12 cellular contexts compared by ENCODE assay signal in the genomic region with DNA sequence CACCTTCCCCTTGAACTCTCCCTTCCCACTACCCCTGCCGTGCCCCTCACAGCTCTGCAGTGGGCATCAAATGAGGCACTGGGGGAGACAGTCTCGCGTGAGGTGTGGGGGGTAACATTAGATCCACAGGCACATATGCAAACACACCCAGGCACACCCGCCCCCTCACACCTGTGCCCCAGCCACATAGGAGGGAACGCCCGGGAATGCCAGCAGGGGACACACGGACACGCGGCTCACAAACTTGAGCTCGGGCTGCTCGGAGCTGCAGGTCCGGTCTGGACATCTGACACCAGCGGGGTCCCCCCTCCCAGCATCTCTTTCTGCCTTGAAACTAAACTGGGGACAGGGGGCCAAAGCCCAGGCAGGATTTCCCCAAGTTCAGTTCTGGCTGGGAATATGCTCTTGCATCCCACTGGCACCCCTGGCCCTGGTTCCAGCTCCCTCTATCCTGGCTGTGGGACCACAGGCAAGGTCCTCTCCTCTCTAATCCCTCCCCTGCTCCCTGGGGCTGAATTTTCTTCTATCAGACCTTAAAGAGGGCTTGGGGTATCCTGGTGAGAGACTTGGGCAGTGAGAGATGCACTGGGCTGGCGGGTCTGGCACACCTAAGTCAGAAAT. TPM values are rescaled to one million over a fixed set of nuclear protein-coding genes. Genes with fewer than 3 reads are reported as not detected.
A peak's percentile ranks its signal among the peaks of the same experiment; 100 is the strongest.
DNase-seq lines count a peak whose midpoint lies in the region; ATAC-seq, FAIRE-seq and TF ChIP-seq lines count a peak whose summit lies in the region.
"Had no signal": no experiment of that assay in that cellular context is flagged by ENCODE, and none has a peak within 500 bp of the region (broad histone marks: within the 10 kb centered on the region; RNA-seq: fewer than 3 reads in every experiment).

No MANE protein-coding gene starts in this region.

- H3K9ac ChIP-seq in mammary epithelial cell (ENCODE audit: insufficient read depth, low read length) (no peak overlapping the region), mucosa of rectum (ENCODE audit: low read depth in 1 of 2, low read length in 2 of 2) (peak overlapping the region in 1 of 2 donors; percentile 53)

- POLR2A ChIA-PET in MCF 10A (lab: Yijun Ruan, JAX) = interaction anchor here (1.6 to 2.1 kb wide), 2 partner anchors 11 to 78 kb away, joined by 4 to 7 read pairs; a partner anchor contains a TSS

- H3K27ac ChIP-seq in mammary epithelial cell (ENCODE audit: insufficient read depth, low read depth, low read length) (no peak overlapping the region), ascending aorta (no peak overlapping the region), mucosa of rectum (ENCODE audit: low read depth in 2 of 2, low read length in 2 of 2) (no peak overlapping the region), thyroid gland (no peak overlapping the region), pancreas (peak overlapping the region in 1 of 4 donors; percentile 39)
- H3K27ac ChIP-seq: gastroesophageal sphincter had no signal

- no peaks in the 10 kb centered on the region for H3K4me1 Mint-ChIP-seq in MCF 10A (ENCODE audit: insufficient read depth, unreplicated experiment)
- peaks cover 9% of the 10 kb centered on the region for H3K4me1 Mint-ChIP-seq in stimulated activated memory B cell treated with anti-CD40 and anti-IgM and Interleukin-4, amounts not matched to agents 10 μg/mL and 1 μg/mL and 100 μg/mL, for 72 hours

- no peak overlapping the region for H3K27ac Mint-ChIP-seq in MCF 10A (ENCODE audit: low read depth, unreplicated experiment)
- H3K27ac Mint-ChIP-seq in stimulated activated memory B cell treated with anti-CD40 and anti-IgM and Interleukin-4, amounts not matched to agents 10 μg/mL and 1 μg/mL and 100 μg/mL, for 72 hours = no peak overlapping the region
- H3K27ac Mint-ChIP-seq: dendritic cell treated with granulocyte-macrophage colony-stimulating factor and Interleukin-4, amounts not matched to agents 40 ng/mL and 50 ng/mL, for 4 days had no signal

- 38% methylated on average over 11 of the region's 14 CpGs for WGBS in mammary epithelial cell (ENCODE audit: low coverage, missing lambda C conversion rate)
- 16 to 42% methylated on average over 3 to 6 of the region's 14 CpGs for WGBS in thyroid gland, 2 donors
- WGBS in pancreas, 2 donors = 45 to 49% methylated on average over 13 to 14 of the region's 14 CpGs

- H4K20me1 ChIP-seq in mammary epithelial cell (ENCODE audit: insufficient read depth, low read length) = no peaks in the 10 kb centered on the region

- no peaks in the 10 kb centered on the region for H3K36me3 Mint-ChIP-seq in MCF 10A (ENCODE audit: insufficient read depth, unreplicated experiment)
- no peaks in the 10 kb centered on the region for H3K36me3 Mint-ChIP-seq in stimulated activated memory B cell treated with anti-CD40 and anti-IgM and Interleukin-4, amounts not matched to agents 10 μg/mL and 1 μg/mL and 100 μg/mL, for 72 hours

- ATAC-seq in pancreas = no peak
- no peak for ATAC-seq in stimulated activated memory B cell treated with anti-CD40 and anti-IgM and Interleukin-4, amounts not matched to agents 10 μg/mL and 1 μg/mL and 100 μg/mL, for 72 hours

- FAIRE-seq in pancreas (lab: Jason Lieb, UNC) (no peak), RCC 7860 (lab: Jason Lieb, UNC) (no peak)

- H3K36me3 ChIP-seq in mammary epithelial cell (ENCODE audit: insufficient read depth, low read length) = no peaks in the 10 kb centered on the region
- no peaks in the 10 kb centered on the region for H3K36me3 ChIP-seq in ascending aorta
- no peaks in the 10 kb centered on the region for H3K36me3 ChIP-seq in mucosa of rectum (ENCODE audit: control insufficient read depth in 2 of 2, insufficient read depth in 2 of 2, low read length in 2 of 2)
- H3K36me3 ChIP-seq in thyroid gland = no peaks in the 10 kb centered on the region
- H3K36me3 ChIP-seq in pancreas = no peaks in the 10 kb centered on the region
- H3K36me3 ChIP-seq: gastroesophageal sphincter had no signal

- H3K4me3 Mint-ChIP-seq in MCF 10A (ENCODE audit: unreplicated experiment) = no peak overlapping the region
- H3K4me3 Mint-ChIP-seq in stimulated activated memory B cell treated with anti-CD40 and anti-IgM and Interleukin-4, amounts not matched to agents 10 μg/mL and 1 μg/mL and 100 μg/mL, for 72 hours = no peak overlapping the region
- H3K4me3 Mint-ChIP-seq: dendritic cell treated with granulocyte-macrophage colony-stimulating factor and Interleukin-4, amounts not matched to agents 40 ng/mL and 50 ng/mL, for 4 days had no signal

- H3K4me2 ChIP-seq in mammary epithelial cell (ENCODE audit: insufficient read depth, low read depth, low read length) = no peak overlapping the region

- no TSS peak for BruUV-seq in mammary epithelial cell (replicated peaks; lab: Mats Ljungman, UMichigan)
- no TSS peak for BruUV-seq in MCF 10A (replicated peaks; lab: Mats Ljungman, UMichigan)

- intact Hi-C loops in mammary epithelial cell (cut with micrococcal nuclease) = loop anchor here (10.0 kb wide), 1 partner anchor 533 kb away; no protein-coding TSS in a partner anchor
- intact Hi-C loops in MCF 10A (cut with micrococcal nuclease) = no loop called here
- intact Hi-C loops in ascending aorta (cut with DNase I) = loop anchor here (5.0 kb wide), 2 partner anchors 150 to 285 kb away; a partner anchor contains a TSS
- intact Hi-C loops in thyroid gland (cut with DNase I) = loop anchor here (5.0 kb wide), 1 partner anchor 285 kb away; a partner anchor contains a TSS
- intact Hi-C loops in pancreas (cut with DNase I) = loop anchor here in 1 of 3 donors (5.0 to 10.0 kb wide), 2 partner anchors 283 to 370 kb away; a partner anchor contains a TSS

- no peak for TF ChIP-seq CTCF in mammary epithelial cell (conservative IDR thresholded peaks at IDR 0.05 in 1 of 2, IDR thresholded peaks at IDR 0.05 in 1 of 2; ENCODE audit: extremely low read depth in 1 of 2, insufficient read depth in 1 of 2, low read depth in 1 of 2, low read length in 2 of 2)
- TF ChIP-seq CTCF in MCF 10A (IDR thresholded peaks at IDR 0.05; ENCODE audit: unreplicated experiment) = no peak
- no peak for TF ChIP-seq CTCF in ascending aorta (IDR thresholded peaks at IDR 0.05)
- TF ChIP-seq CTCF in thyroid gland (IDR thresholded peaks at IDR 0.05) = no peak
- TF ChIP-seq CTCF in pancreas (IDR thresholded peaks at IDR 0.05) = no peak

- H3K4me3 ChIP-seq in mammary epithelial cell (replicated peaks in 1 of 3; ENCODE audit: insufficient read depth in 1 of 3, low read depth in 2 of 3, low read length in 3 of 3) (no peak overlapping the region), ascending aorta (peak overlapping the region; percentile 25 to 60), mucosa of rectum (ENCODE audit: low read length in 2 of 2) (peak overlapping the region; percentile 41 to 44), thyroid gland (replicated peaks in 1 of 3) (no peak overlapping the region), pancreas (peak overlapping the region in 1 of 4 donors; percentile 33)

- CTCF ChIA-PET in mammary epithelial cell (lab: Charles Lee; ENCODE audit: low non-redundant PET) (no interaction called here), MCF 10A (lab: Yijun Ruan, JAX) (interaction anchor here (0.5 to 1.2 kb wide), 9 partner anchors 10 to 845 kb away, joined by 3 to 4 read pairs (median 3); no protein-coding TSS in a partner anchor)

- DNase-seq in mammary epithelial cell (no peak), MCF 10A (ENCODE audit: unreplicated experiment) (no peak), ascending aorta (ENCODE audit: low spot score in 2 of 2) (no peak), thyroid gland (peak; percentile 7 to 9), pancreas (no peak), RCC 7860 (ENCODE audit: low spot score) (no peak)
- DNase-seq: SIG-M5 had no signal

- H3K79me2 ChIP-seq in mammary epithelial cell (ENCODE audit: insufficient read depth, low read length) = no peaks in the 10 kb centered on the region

- dilution Hi-C loops in mammary epithelial cell (cut with HindIII; ENCODE audit: low sequenced_read_pairs) = no loop called here

- peak overlapping the region; percentile 78 for H2AFZ ChIP-seq in mammary epithelial cell (ENCODE audit: low read depth, low read length)

- no peak for TF ChIP-seq POLR2A in thyroid gland (IDR thresholded peaks at IDR 0.05)

- H3K9me3 Mint-ChIP-seq in MCF 10A (ENCODE audit: unreplicated experiment) = no peaks in the 10 kb centered on the region
- no peaks in the 10 kb centered on the region for H3K9me3 Mint-ChIP-seq in stimulated activated memory B cell treated with anti-CD40 and anti-IgM and Interleukin-4, amounts not matched to agents 10 μg/mL and 1 μg/mL and 100 μg/mL, for 72 hours
- H3K9me3 Mint-ChIP-seq: dendritic cell treated with granulocyte-macrophage colony-stimulating factor and Interleukin-4, amounts not matched to agents 40 ng/mL and 50 ng/mL, for 4 days had no signal

- in situ Hi-C loops in mammary epithelial cell (cut with MboI; ENCODE audit: low sequenced_read_pairs in 2 of 2) = loop anchor here (5.0 to 25.0 kb wide), 3 partner anchors 365 to 690 kb away; a partner anchor contains a TSS

- no peaks in the 10 kb centered on the region for H3K27me3 Mint-ChIP-seq in MCF 10A (ENCODE audit: insufficient read depth, unreplicated experiment)
- peaks cover 1% of the 10 kb centered on the region for H3K27me3 Mint-ChIP-seq in stimulated activated memory B cell treated with anti-CD40 and anti-IgM and Interleukin-4, amounts not matched to agents 10 μg/mL and 1 μg/mL and 100 μg/mL, for 72 hours

- H3K9me3 ChIP-seq in mammary epithelial cell (replicated peaks; ENCODE audit: insufficient read depth, low read length) (no peaks in the 10 kb centered on the region), ascending aorta (no peaks in the 10 kb centered on the region), mucosa of rectum (ENCODE audit: control insufficient read depth in 2 of 2, low read length in 2 of 2) (no peaks in the 10 kb centered on the region), thyroid gland (no peaks in the 10 kb centered on the region), pancreas (no peaks in the 10 kb centered on the region)
- H3K9me3 ChIP-seq: gastroesophageal sphincter had no signal

- H3K4me1 ChIP-seq in mammary epithelial cell (ENCODE audit: insufficient read depth, low read length) = peaks cover 8% of the 10 kb centered on the region
- peaks cover 0 to 3% of the 10 kb centered on the region in 2 donors for H3K4me1 ChIP-seq in ascending aorta
- peaks cover 15 to 33% of the 10 kb centered on the region in 2 donors for H3K4me1 ChIP-seq in mucosa of rectum (ENCODE audit: control insufficient read depth in 2 of 2, insufficient read depth in 2 of 2, low read length in 2 of 2)
- peaks cover 0 to 18% of the 10 kb centered on the region in 2 donors for H3K4me1 ChIP-seq in thyroid gland
- H3K4me1 ChIP-seq in pancreas = peaks cover 4 to 33% (median 11%) of the 10 kb centered on the region in 3 donors

- no peaks in the 10 kb centered on the region for H3K27me3 ChIP-seq in mammary epithelial cell (ENCODE audit: insufficient read depth, low read length)
- H3K27me3 ChIP-seq in ascending aorta = no peaks in the 10 kb centered on the region
- peaks cover 2 to 7% of the 10 kb centered on the region in 2 donors for H3K27me3 ChIP-seq in mucosa of rectum (ENCODE audit: control insufficient read depth in 2 of 2, insufficient read depth in 2 of 2, low read length in 2 of 2)
- no peaks in the 10 kb centered on the region for H3K27me3 ChIP-seq in thyroid gland
- H3K27me3 ChIP-seq in pancreas = no peaks in the 10 kb centered on the region
- H3K27me3 ChIP-seq: gastroesophageal sphincter had no signal

RNA-seq across cellular contexts. Expression of a gene that starts 30.6 kb away (rescaled TPM):
- total RNA-seq in mammary epithelial cell (not detected), MCF 10A (2022) (not detected in 2 replicates), ascending aorta (not detected), thyroid gland (under 1 TPM in 1 of 4 donors, not detected in 3; 0.45 TPM), pancreas (under 1 TPM in 1 of 6 donors, not detected in 5; 0.08 TPM)
- polyA plus RNA-seq in mammary epithelial cell (not detected), pancreas (not detected)
- not detected for polyA minus RNA-seq in mammary epithelial cell
- total RNA-seq: LHCN-M2 had no signal

Comparison
In these comparisons a context has a peak if more than half of its experiments do, and no peak if none do; other contexts are left out.
1. DNase-seq: peak in thyroid gland (2 of 2); none in mammary epithelial cell (single experiment), MCF 10A (single experiment), ascending aorta (0 of 2), pancreas (0 of 6) and RCC 7860 (single experiment).
2. H3K4me3 ChIP-seq: peak in ascending aorta (2 of 2) and mucosa of rectum (2 of 2); none in mammary epithelial cell (0 of 3) and thyroid gland (0 of 3).